In the genomic region with DNA sequence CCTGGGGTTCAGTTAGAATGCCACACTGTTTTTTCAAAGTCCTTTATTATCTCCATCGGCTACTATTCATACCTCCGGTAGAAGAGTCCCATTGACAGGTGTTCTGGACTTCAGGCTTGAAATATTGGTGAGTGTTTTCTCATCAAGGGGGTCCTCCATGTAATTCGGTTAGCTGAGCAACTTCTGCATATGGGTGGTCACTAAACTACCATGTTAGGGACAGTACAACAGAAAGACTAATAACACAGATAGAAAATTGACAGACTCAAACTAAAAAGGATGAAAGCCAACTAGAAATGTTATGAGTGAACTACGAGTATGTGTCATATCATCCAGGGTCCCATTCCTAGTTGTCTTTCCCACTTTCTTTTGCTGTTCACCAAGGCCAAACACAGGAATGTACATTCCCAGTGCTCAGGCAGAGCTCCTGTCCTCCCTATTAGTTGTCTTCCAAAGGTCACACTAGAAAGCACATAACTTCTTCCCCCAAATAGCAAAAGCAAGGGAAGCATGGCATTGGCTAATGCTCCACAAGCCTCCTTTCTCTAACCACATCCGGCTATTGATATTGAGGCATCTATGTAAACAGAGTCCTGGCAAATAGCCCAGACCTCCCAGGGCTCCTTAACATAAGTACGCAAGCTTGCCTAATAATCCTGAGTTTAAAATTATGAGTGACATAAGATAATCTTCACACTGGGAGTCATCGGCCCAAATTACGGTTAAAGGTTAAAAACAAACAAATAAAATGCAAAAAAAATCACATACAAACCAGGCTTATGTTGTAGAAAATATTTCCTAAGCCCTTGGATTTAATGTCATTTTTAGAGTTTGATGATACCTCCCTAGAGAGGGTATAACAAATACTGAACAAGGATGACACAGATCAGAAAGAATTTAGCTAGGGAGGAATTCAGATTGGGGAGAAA, we compare ENCODE assay signal across 1 cellular context.
A peak's percentile ranks its signal among the peaks of the same experiment; 100 is the strongest.
TF ChIP-seq lines count a peak whose summit lies in the region.

No MANE protein-coding gene starts in this region.

TF ChIP-seq in HepG2, 621 proteins besides CTCF, POLR2A, EP300 and RAD21 (continued from another document and continues in another):
- TF ChIP-seq, protein P1, sequence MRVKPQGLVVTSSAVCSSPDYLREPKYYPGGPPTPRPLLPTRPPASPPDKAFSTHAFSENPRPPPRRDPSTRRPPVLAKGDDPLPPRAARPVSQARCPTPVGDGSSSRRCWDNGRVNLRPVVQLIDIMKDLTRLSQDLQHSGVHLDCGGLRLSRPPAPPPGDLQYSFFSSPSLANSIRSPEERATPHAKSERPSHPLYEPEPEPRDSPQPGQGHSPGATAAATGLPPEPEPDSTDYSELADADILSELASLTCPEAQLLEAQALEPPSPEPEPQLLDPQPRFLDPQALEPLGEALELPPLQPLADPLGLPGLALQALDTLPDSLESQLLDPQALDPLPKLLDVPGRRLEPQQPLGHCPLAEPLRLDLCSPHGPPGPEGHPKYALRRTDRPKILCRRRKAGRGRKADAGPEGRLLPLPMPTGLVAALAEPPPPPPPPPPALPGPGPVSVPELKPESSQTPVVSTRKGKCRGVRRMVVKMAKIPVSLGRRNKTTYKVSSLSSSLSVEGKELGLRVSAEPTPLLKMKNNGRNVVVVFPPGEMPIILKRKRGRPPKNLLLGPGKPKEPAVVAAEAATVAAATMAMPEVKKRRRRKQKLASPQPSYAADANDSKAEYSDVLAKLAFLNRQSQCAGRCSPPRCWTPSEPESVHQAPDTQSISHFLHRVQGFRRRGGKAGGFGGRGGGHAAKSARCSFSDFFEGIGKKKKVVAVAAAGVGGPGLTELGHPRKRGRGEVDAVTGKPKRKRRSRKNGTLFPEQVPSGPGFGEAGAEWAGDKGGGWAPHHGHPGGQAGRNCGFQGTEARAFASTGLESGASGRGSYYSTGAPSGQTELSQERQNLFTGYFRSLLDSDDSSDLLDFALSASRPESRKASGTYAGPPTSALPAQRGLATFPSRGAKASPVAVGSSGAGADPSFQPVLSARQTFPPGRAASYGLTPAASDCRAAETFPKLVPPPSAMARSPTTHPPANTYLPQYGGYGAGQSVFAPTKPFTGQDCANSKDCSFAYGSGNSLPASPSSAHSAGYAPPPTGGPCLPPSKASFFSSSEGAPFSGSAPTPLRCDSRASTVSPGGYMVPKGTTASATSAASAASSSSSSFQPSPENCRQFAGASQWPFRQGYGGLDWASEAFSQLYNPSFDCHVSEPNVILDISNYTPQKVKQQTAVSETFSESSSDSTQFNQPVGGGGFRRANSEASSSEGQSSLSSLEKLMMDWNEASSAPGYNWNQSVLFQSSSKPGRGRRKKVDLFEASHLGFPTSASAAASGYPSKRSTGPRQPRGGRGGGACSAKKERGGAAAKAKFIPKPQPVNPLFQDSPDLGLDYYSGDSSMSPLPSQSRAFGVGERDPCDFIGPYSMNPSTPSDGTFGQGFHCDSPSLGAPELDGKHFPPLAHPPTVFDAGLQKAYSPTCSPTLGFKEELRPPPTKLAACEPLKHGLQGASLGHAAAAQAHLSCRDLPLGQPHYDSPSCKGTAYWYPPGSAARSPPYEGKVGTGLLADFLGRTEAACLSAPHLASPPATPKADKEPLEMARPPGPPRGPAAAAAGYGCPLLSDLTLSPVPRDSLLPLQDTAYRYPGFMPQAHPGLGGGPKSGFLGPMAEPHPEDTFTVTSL (CRISPR knock-in tag; IDR thresholded peaks at IDR 0.05; ENCODE audit: borderline replicate concordance), result peak; percentile 99
- TF ChIP-seq, protein P2, sequence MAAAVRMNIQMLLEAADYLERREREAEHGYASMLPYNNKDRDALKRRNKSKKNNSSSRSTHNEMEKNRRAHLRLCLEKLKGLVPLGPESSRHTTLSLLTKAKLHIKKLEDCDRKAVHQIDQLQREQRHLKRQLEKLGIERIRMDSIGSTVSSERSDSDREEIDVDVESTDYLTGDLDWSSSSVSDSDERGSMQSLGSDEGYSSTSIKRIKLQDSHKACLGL (CRISPR knock-in tag; IDR thresholded peaks at IDR 0.05), result no peak
- TF ChIP-seq MYC (CRISPR knock-in tag; IDR thresholded peaks at IDR 0.05; ENCODE audit: borderline replicate concordance), result no peak
- peak; percentile 66; the same call in 1 of the 2 replicates for TF ChIP-seq CC2D1A (CRISPR knock-in tag; IDR thresholded peaks at IDR 0.05)
- TF ChIP-seq DNMT1 (CRISPR knock-in tag; IDR thresholded peaks at IDR 0.05), result no peak
- TF ChIP-seq ZNF678 (CRISPR knock-in tag; IDR thresholded peaks at IDR 0.05), result no peak
- TF ChIP-seq, protein P3, sequence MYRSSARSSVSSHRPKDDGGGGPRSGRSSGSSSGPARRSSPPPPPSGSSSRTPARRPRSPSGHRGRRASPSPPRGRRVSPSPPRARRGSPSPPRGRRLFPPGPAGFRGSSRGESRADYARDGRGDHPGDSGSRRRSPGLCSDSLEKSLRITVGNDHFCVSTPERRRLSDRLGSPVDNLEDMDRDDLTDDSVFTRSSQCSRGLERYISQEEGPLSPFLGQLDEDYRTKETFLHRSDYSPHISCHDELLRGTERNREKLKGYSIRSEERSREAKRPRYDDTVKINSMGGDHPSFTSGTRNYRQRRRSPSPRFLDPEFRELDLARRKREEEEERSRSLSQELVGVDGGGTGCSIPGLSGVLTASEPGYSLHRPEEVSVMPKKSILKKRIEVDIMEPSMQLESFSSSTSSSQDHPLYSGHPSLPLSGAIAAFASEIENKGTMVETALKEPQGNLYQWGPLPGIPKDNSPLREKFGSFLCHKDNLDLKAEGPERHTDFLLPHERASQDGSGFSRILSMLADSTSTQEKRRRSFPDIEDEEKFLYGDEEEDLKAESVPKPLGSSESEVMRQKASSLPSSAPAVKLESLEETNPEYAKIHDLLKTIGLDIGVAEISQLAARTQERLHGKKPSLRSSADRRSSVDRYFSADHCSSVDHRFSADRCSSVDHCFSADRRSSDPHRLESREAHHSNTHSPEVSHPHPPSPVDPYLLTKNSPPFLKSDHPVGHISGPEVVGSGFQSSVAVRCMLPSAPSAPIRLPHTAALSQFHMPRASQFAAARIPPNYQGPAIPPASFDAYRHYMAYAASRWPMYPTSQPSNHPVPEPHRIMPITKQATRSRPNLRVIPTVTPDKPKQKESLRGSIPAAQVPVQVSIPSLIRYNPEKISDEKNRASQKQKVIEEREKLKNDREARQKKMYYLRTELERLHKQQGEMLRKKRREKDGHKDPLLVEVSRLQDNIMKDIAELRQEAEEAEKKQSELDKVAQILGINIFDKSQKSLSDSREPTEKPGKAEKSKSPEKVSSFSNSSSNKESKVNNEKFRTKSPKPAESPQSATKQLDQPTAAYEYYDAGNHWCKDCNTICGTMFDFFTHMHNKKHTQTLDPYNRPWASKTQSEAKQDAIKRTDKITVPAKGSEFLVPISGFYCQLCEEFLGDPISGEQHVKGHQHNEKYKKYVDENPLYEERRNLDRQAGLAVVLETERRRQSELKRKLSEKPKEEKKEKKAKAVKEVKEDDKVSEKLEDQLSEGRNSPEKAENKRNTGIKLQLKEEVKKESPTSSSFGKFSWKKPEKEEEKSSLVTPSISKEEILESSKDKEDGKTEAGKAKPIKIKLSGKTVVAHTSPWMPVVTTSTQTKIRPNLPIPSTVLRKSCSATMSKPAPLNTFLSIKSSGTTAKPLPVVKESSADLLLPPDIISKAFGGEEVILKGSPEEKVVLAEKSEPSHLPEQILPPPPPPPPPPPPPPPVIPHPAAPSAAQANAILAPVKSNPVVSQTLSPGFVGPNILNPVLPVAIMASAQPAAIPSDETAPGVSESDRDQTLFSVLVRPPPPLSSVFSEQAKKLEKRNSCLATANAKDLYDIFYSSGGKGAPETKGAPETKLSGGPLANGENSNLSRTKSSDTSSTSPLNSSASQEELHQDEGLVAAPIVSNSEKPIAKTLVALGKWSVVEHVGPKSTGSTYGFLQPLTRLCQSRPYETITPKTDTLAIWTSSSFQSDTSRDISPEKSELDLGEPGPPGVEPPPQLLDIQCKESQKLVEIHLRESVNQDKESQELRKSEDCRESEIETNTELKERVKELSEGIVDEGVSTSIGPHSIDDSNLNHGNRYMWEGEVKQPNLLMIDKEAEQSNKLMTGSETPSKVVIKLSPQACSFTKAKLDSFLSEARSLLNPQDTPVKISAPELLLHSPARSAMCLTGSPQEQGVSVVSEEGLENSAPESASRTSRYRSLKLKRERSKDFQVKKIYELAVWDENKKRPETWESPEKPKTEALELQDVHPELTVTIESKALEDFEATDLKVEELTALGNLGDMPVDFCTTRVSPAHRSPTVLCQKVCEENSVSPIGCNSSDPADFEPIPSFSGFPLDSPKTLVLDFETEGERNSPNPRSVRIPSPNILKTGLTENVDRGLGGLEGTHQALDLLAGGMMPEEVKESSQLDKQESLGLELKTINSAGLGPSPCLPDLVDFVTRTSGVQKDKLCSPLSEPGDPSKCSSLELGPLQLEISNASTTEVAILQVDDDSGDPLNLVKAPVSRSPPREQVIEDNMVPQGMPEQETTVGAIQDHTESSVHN (CRISPR knock-in tag; IDR thresholded peaks at IDR 0.05), result no peak
- TF ChIP-seq, protein P4, sequence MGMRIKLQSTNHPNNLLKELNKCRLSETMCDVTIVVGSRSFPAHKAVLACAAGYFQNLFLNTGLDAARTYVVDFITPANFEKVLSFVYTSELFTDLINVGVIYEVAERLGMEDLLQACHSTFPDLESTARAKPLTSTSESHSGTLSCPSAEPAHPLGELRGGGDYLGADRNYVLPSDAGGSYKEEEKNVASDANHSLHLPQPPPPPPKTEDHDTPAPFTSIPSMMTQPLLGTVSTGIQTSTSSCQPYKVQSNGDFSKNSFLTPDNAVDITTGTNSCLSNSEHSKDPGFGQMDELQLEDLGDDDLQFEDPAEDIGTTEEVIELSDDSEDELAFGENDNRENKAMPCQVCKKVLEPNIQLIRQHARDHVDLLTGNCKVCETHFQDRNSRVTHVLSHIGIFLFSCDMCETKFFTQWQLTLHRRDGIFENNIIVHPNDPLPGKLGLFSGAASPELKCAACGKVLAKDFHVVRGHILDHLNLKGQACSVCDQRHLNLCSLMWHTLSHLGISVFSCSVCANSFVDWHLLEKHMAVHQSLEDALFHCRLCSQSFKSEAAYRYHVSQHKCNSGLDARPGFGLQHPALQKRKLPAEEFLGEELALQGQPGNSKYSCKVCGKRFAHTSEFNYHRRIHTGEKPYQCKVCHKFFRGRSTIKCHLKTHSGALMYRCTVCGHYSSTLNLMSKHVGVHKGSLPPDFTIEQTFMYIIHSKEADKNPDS (CRISPR knock-in tag; IDR thresholded peaks at IDR 0.05), result peak; percentile 88
- peak; percentile 21; the same call in 1 of the 2 replicates for TF ChIP-seq ZNF780A (CRISPR knock-in tag; IDR thresholded peaks at IDR 0.05)
- TF ChIP-seq, protein P5, sequence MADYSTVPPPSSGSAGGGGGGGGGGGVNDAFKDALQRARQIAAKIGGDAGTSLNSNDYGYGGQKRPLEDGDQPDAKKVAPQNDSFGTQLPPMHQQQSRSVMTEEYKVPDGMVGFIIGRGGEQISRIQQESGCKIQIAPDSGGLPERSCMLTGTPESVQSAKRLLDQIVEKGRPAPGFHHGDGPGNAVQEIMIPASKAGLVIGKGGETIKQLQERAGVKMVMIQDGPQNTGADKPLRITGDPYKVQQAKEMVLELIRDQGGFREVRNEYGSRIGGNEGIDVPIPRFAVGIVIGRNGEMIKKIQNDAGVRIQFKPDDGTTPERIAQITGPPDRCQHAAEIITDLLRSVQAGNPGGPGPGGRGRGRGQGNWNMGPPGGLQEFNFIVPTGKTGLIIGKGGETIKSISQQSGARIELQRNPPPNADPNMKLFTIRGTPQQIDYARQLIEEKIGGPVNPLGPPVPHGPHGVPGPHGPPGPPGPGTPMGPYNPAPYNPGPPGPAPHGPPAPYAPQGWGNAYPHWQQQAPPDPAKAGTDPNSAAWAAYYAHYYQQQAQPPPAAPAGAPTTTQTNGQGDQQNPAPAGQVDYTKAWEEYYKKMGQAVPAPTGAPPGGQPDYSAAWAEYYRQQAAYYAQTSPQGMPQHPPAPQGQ (CRISPR knock-in tag; IDR thresholded peaks at IDR 0.05; ENCODE audit: borderline replicate concordance), result no peak
- TF ChIP-seq, protein P6, sequence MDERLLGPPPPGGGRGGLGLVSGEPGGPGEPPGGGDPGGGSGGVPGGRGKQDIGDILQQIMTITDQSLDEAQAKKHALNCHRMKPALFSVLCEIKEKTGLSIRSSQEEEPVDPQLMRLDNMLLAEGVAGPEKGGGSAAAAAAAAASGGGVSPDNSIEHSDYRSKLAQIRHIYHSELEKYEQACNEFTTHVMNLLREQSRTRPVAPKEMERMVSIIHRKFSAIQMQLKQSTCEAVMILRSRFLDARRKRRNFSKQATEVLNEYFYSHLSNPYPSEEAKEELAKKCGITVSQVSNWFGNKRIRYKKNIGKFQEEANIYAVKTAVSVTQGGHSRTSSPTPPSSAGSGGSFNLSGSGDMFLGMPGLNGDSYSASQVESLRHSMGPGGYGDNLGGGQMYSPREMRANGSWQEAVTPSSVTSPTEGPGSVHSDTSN (CRISPR knock-in tag; IDR thresholded peaks at IDR 0.05), result no peak
- TF ChIP-seq ZNF761 (CRISPR knock-in tag; conservative IDR thresholded peaks at IDR 0.05), result 0 out of 2 replicates have a peak, but pooled peaks have one; percentile 43
- no peak for TF ChIP-seq ZNF121 (CRISPR knock-in tag; IDR thresholded peaks at IDR 0.05)
- no peak for TF ChIP-seq ZKSCAN1 (IDR thresholded peaks at IDR 0.05; ENCODE audit: low read length)
- no peak; the same call in 1 of the 2 replicates for TF ChIP-seq YEATS2 (CRISPR knock-in tag; IDR thresholded peaks at IDR 0.05; ENCODE audit: borderline replicate concordance)
- peak; percentile 89; the same call in 1 of the 2 replicates for TF ChIP-seq SIX1 (CRISPR knock-in tag; IDR thresholded peaks at IDR 0.05; ENCODE audit: borderline replicate concordance)
- TF ChIP-seq ZNF674 (CRISPR knock-in tag; IDR thresholded peaks at IDR 0.05; ENCODE audit: low read depth), result no peak
- no peak for TF ChIP-seq ZNF776 (CRISPR knock-in tag; IDR thresholded peaks at IDR 0.05)
- TF ChIP-seq, protein P7, sequence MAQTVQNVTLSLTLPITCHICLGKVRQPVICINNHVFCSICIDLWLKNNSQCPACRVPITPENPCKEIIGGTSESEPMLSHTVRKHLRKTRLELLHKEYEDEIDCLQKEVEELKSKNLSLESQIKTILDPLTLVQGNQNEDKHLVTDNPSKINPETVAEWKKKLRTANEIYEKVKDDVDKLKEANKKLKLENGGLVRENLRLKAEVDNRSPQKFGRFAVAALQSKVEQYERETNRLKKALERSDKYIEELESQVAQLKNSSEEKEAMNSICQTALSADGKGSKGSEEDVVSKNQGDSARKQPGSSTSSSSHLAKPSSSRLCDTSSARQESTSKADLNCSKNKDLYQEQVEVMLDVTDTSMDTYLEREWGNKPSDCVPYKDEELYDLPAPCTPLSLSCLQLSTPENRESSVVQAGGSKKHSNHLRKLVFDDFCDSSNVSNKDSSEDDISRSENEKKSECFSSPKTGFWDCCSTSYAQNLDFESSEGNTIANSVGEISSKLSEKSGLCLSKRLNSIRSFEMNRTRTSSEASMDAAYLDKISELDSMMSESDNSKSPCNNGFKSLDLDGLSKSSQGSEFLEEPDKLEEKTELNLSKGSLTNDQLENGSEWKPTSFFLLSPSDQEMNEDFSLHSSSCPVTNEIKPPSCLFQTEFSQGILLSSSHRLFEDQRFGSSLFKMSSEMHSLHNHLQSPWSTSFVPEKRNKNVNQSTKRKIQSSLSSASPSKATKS (CRISPR knock-in tag; IDR thresholded peaks at IDR 0.05), result no peak
- peak; percentile 93 for TF ChIP-seq ZBTB7B (CRISPR knock-in tag; IDR thresholded peaks at IDR 0.05)
- TF ChIP-seq TOE1 (CRISPR knock-in tag; IDR thresholded peaks at IDR 0.05), result 0 out of 2 replicates have a peak, but pooled peaks have one; percentile 32
- peak; percentile 76 for TF ChIP-seq KMT2B (CRISPR knock-in tag; IDR thresholded peaks at IDR 0.05)
- TF ChIP-seq PAX8 (CRISPR knock-in tag; IDR thresholded peaks at IDR 0.05; ENCODE audit: borderline replicate concordance), result no peak
